ENCODE assay signal across 1 cellular context in the genomic region with DNA sequence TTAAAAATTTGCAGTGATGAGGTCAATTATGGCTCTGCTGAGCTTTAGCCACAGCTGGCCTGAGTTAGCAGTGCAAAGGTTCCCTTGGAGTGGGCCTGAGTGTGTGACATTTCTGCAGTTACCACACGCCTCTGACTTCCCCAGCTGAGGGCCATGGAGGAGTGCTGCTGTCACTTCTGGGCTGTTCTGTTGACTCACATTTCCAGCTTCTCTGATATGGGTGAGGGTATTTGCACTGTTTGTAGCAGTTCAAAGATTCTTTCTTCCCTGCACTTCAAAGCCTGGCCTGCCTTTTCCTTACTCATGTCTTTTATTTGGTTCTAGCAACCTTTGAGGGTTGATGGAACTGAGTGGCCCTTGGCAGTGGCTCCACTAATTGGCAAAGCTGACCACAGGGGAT.
TF ChIP-seq lines count a peak whose summit lies in the region.

No MANE protein-coding gene starts in this region.

TF ChIP-seq in HepG2, 621 proteins besides CTCF, POLR2A, EP300 and RAD21 (continued from another document):
- TF ChIP-seq, protein P1, sequence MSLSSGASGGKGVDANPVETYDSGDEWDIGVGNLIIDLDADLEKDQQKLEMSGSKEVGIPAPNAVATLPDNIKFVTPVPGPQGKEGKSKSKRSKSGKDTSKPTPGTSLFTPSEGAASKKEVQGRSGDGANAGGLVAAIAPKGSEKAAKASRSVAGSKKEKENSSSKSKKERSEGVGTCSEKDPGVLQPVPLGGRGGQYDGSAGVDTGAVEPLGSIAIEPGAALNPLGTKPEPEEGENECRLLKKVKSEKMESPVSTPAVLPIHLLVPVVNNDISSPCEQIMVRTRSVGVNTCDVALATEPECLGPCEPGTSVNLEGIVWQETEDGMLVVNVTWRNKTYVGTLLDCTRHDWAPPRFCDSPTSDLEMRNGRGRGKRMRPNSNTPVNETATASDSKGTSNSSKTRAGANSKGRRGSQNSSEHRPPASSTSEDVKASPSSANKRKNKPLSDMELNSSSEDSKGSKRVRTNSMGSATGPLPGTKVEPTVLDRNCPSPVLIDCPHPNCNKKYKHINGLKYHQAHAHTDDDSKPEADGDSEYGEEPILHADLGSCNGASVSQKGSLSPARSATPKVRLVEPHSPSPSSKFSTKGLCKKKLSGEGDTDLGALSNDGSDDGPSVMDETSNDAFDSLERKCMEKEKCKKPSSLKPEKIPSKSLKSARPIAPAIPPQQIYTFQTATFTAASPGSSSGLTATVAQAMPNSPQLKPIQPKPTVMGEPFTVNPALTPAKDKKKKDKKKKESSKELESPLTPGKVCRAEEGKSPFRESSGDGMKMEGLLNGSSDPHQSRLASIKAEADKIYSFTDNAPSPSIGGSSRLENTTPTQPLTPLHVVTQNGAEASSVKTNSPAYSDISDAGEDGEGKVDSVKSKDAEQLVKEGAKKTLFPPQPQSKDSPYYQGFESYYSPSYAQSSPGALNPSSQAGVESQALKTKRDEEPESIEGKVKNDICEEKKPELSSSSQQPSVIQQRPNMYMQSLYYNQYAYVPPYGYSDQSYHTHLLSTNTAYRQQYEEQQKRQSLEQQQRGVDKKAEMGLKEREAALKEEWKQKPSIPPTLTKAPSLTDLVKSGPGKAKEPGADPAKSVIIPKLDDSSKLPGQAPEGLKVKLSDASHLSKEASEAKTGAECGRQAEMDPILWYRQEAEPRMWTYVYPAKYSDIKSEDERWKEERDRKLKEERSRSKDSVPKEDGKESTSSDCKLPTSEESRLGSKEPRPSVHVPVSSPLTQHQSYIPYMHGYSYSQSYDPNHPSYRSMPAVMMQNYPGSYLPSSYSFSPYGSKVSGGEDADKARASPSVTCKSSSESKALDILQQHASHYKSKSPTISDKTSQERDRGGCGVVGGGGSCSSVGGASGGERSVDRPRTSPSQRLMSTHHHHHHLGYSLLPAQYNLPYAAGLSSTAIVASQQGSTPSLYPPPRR (CRISPR knock-in tag; IDR thresholded peaks at IDR 0.05; ENCODE audit: borderline replicate concordance), result no peak
- TF ChIP-seq, protein P2, sequence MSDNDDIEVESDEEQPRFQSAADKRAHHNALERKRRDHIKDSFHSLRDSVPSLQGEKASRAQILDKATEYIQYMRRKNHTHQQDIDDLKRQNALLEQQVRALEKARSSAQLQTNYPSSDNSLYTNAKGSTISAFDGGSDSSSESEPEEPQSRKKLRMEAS (IDR thresholded peaks at IDR 0.05), result peak; percentile 37; the same call in 1 of the 2 replicates
- TF ChIP-seq ZNF670 (CRISPR knock-in tag; IDR thresholded peaks at IDR 0.05; ENCODE audit: borderline replicate concordance) (no peak), HOXA3 (CRISPR knock-in tag; IDR thresholded peaks at IDR 0.05) (peak; percentile 28; the same call in 1 of the 2 replicates), HOXA9 (CRISPR knock-in tag; IDR thresholded peaks at IDR 0.05; ENCODE audit: borderline replicate concordance) (no peak), SRSF9 (IDR thresholded peaks at IDR 0.05; ENCODE audit: borderline replicate concordance, insufficient read depth, low read depth, low read length, poor library complexity, severe bottlenecking) (no peak), TBX2 (CRISPR knock-in tag; IDR thresholded peaks at IDR 0.05; ENCODE audit: borderline replicate concordance) (peak; percentile 46; the same call in 1 of the 2 replicates), ZNF709 (CRISPR knock-in tag; IDR thresholded peaks at IDR 0.05) (no peak), CAMTA2 (CRISPR knock-in tag; IDR thresholded peaks at IDR 0.05; ENCODE audit: borderline replicate concordance) (no peak), KLF12 (CRISPR knock-in tag; IDR thresholded peaks at IDR 0.05; ENCODE audit: borderline replicate concordance) (no peak), ZNF292 (CRISPR knock-in tag; IDR thresholded peaks at IDR 0.05; ENCODE audit: borderline replicate concordance, low read depth) (peak; percentile 62; the same call in 1 of the 2 replicates), GATAD1 (CRISPR knock-in tag; IDR thresholded peaks at IDR 0.05) (no peak), MED1 (CRISPR knock-in tag; IDR thresholded peaks at IDR 0.05) (peak; percentile 31; the same call in 1 of the 2 replicates), HNF4G (IDR thresholded peaks at IDR 0.05; ENCODE audit: borderline replicate concordance, low read depth, low read length) (peak; percentile 48; the same call in 1 of the 2 replicates), HNF4G (CRISPR knock-in tag; IDR thresholded peaks at IDR 0.05; ENCODE audit: borderline replicate concordance, low read depth) (no peak), SMAD9 (CRISPR knock-in tag; IDR thresholded peaks at IDR 0.05) (no peak), MAFF (IDR thresholded peaks at IDR 0.05; ENCODE audit: low read depth, low read length) (0 out of 2 replicates have a peak, but pooled peaks have one; percentile 20)
- TF ChIP-seq, protein P3, sequence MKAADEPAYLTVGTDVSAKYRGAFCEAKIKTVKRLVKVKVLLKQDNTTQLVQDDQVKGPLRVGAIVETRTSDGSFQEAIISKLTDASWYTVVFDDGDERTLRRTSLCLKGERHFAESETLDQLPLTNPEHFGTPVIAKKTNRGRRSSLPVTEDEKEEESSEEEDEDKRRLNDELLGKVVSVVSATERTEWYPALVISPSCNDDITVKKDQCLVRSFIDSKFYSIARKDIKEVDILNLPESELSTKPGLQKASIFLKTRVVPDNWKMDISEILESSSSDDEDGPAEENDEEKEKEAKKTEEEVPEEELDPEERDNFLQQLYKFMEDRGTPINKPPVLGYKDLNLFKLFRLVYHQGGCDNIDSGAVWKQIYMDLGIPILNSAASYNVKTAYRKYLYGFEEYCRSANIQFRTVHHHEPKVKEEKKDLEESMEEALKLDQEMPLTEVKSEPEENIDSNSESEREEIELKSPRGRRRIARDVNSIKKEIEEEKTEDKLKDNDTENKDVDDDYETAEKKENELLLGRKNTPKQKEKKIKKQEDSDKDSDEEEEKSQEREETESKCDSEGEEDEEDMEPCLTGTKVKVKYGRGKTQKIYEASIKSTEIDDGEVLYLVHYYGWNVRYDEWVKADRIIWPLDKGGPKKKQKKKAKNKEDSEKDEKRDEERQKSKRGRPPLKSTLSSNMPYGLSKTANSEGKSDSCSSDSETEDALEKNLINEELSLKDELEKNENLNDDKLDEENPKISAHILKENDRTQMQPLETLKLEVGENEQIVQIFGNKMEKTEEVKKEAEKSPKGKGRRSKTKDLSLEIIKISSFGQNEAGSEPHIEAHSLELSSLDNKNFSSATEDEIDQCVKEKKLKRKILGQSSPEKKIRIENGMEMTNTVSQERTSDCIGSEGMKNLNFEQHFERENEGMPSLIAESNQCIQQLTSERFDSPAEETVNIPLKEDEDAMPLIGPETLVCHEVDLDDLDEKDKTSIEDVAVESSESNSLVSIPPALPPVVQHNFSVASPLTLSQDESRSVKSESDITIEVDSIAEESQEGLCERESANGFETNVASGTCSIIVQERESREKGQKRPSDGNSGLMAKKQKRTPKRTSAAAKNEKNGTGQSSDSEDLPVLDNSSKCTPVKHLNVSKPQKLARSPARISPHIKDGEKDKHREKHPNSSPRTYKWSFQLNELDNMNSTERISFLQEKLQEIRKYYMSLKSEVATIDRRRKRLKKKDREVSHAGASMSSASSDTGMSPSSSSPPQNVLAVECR (CRISPR knock-in tag; IDR thresholded peaks at IDR 0.05; ENCODE audit: borderline replicate concordance), result peak; percentile 49; the same call in 1 of the 2 replicates
- TF ChIP-seq, protein P4, sequence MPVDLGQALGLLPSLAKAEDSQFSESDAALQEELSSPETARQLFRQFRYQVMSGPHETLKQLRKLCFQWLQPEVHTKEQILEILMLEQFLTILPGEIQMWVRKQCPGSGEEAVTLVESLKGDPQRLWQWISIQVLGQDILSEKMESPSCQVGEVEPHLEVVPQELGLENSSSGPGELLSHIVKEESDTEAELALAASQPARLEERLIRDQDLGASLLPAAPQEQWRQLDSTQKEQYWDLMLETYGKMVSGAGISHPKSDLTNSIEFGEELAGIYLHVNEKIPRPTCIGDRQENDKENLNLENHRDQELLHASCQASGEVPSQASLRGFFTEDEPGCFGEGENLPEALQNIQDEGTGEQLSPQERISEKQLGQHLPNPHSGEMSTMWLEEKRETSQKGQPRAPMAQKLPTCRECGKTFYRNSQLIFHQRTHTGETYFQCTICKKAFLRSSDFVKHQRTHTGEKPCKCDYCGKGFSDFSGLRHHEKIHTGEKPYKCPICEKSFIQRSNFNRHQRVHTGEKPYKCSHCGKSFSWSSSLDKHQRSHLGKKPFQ (CRISPR knock-in tag; IDR thresholded peaks at IDR 0.05; ENCODE audit: insufficient replicate concordance), result no peak
